In the genomic region with DNA sequence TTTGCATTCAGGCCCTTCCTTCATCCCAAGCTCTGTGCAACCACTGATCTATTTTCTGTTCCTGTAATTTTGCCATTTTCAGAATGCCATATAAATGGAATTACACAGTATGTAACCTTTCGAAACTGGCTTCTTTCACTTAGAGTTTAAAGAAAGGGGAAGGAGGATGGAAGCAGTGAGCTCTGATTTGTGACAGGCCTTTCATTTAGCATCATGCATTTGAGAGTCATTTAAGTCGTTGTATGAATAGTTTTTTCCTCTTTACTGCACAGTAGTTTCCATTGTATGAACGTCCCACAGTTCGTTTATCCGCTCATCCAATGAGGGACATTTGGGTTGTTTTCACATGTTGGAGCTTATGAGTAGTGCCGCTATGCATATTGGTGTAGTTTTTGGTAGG, we compare ENCODE assay signal across 25 cellular contexts.
DNase-seq lines count a peak whose midpoint lies in the region; ATAC-seq and TF ChIP-seq lines count a peak whose summit lies in the region.
"Had no signal": no experiment of that assay in that cellular context is flagged by ENCODE, and none has a peak within 500 bp of the region (broad histone marks: within the 10 kb centered on the region; RNA-seq: fewer than 3 reads in every experiment).

No MANE protein-coding gene starts in this region.

- H3K36me3 ChIP-seq in left ventricle myocardium inferior = no peaks in the 10 kb centered on the region
- no peaks in the 10 kb centered on the region for H3K36me3 ChIP-seq in thyroid gland
- H3K36me3 ChIP-seq: heart left ventricle, right lobe of liver, transverse colon had no signal

- no peaks in the 10 kb centered on the region for H3K27me3 Mint-ChIP-seq in stimulated activated naive CD8-positive, alpha-beta T cell treated with anti-CD3 and anti-CD28 coated beads, Interleukin-15, amount 100 ng/mL, for 72 hours
- H3K27me3 Mint-ChIP-seq in activated T-helper 17 cell treated with anti-CD3 and anti-CD28 coated beads, Interleukin-2, amount 50 U/mL, for 72 hours = no peaks in the 10 kb centered on the region

- no peak for DNase-seq in stimulated activated naive CD8-positive, alpha-beta T cell treated with anti-CD3 and anti-CD28 coated beads, Interleukin-15, Interleukin-2, amounts not matched to agents 100 U/mL and 50 U/mL, for 24 hours
- DNase-seq in stimulated activated naive CD8-positive, alpha-beta T cell treated with anti-CD3 and anti-CD28 coated beads, Interleukin-15, amount 100 ng/mL, for 72 hours = no peak
- DNase-seq in NK-92 (lab: John Stamatoyannopoulos, UW; ENCODE audit: unreplicated experiment) = no peak
- DNase-seq in left ventricle myocardium inferior = no peak
- DNase-seq in thyroid gland = no peak
- DNase-seq: activated effector memory CD4-positive, alpha-beta T cell treated with Interleukin-2 at 50 U/mL for 16 hours; aorta; caudate nucleus; CD8-positive, alpha-beta T cell; dermis blood vessel endothelial cell; heart left ventricle; left colon; NCI-H187 treated with DMSO at 0.1 percent for 48 hours; NCI-H446 treated with DMSO at 0.1 percent for 48 hours; NK-92 treated with Interleukin-12 subunit alpha and Interleukin-12 subunit beta, amount 100 ng/mL, for 24 hours; right lobe of liver; RPMI8226; SK-N-SH; transverse colon had no signal

- H3K4me3 Mint-ChIP-seq in stimulated activated naive CD8-positive, alpha-beta T cell treated with anti-CD3 and anti-CD28 coated beads, Interleukin-15, amount 100 ng/mL, for 72 hours = no peak overlapping the region
- H3K4me3 Mint-ChIP-seq in activated T-helper 17 cell treated with anti-CD3 and anti-CD28 coated beads, Interleukin-2, amount 50 U/mL, for 72 hours = peak overlapping the region; percentile 33
- H3K4me3 Mint-ChIP-seq: CD8-positive, alpha-beta T cell; GM23338; nephron; T-helper 2 cell treated with Interferon-gamma antibody and Interleukin-4, amounts not matched to agents 5 μg/mL and 100 μg/mL, for 36 hours had no signal

- H3K4me1 Mint-ChIP-seq in stimulated activated naive CD8-positive, alpha-beta T cell treated with anti-CD3 and anti-CD28 coated beads, Interleukin-15, amount 100 ng/mL, for 72 hours = peaks cover 31% of the 10 kb centered on the region
- peaks cover 5% of the 10 kb centered on the region for H3K4me1 Mint-ChIP-seq in activated T-helper 17 cell treated with anti-CD3 and anti-CD28 coated beads, Interleukin-2, amount 50 U/mL, for 72 hours

- TF ChIP-seq CTCF in left ventricle myocardium inferior (IDR thresholded peaks at IDR 0.05; ENCODE audit: borderline replicate concordance) (no peak), thyroid gland (IDR thresholded peaks at IDR 0.05) (no peak)

- no peaks in the 10 kb centered on the region for H3K27me3 ChIP-seq in left ventricle myocardium inferior (ENCODE audit: low read depth)
- no peaks in the 10 kb centered on the region for H3K27me3 ChIP-seq in thyroid gland
- H3K27me3 ChIP-seq: heart left ventricle, right lobe of liver, transverse colon had no signal

- no peaks in the 10 kb centered on the region for H3K36me3 Mint-ChIP-seq in activated T-helper 17 cell treated with anti-CD3 and anti-CD28 coated beads, Interleukin-2, amount 50 U/mL, for 72 hours (ENCODE audit: low read depth)
- H3K36me3 Mint-ChIP-seq: CD8-positive, alpha-beta T cell had no signal

- H3K27ac Mint-ChIP-seq in stimulated activated naive CD8-positive, alpha-beta T cell treated with anti-CD3 and anti-CD28 coated beads, Interleukin-15, amount 100 ng/mL, for 72 hours = no peak overlapping the region
- peak overlapping the region; percentile 28 for H3K27ac Mint-ChIP-seq in activated T-helper 17 cell treated with anti-CD3 and anti-CD28 coated beads, Interleukin-2, amount 50 U/mL, for 72 hours
- H3K27ac Mint-ChIP-seq: CD8-positive, alpha-beta T cell; GM23338; nephron; T-helper 2 cell treated with Interferon-gamma antibody and Interleukin-4, amounts not matched to agents 5 μg/mL and 100 μg/mL, for 36 hours had no signal

- H3K9me3 Mint-ChIP-seq in stimulated activated naive CD8-positive, alpha-beta T cell treated with anti-CD3 and anti-CD28 coated beads, Interleukin-15, amount 100 ng/mL, for 72 hours = peaks cover 8 to 11% of the 10 kb centered on the region in 2 donors
- peaks cover 8% of the 10 kb centered on the region for H3K9me3 Mint-ChIP-seq in activated T-helper 17 cell treated with anti-CD3 and anti-CD28 coated beads, Interleukin-2, amount 50 U/mL, for 72 hours
- H3K9me3 Mint-ChIP-seq: CD8-positive, alpha-beta T cell; GM23338; nephron; T-helper 2 cell treated with Interferon-gamma antibody and Interleukin-4, amounts not matched to agents 5 μg/mL and 100 μg/mL, for 36 hours had no signal

- H3K4me1 ChIP-seq in left ventricle myocardium inferior (peaks cover 33% of the 10 kb centered on the region), thyroid gland (peaks cover 15 to 32% of the 10 kb centered on the region in 2 donors)
- H3K4me1 ChIP-seq: right lobe of liver had no signal

- H3K4me3 ChIP-seq in left ventricle myocardium inferior = no peak overlapping the region
- H3K4me3 ChIP-seq in thyroid gland (replicated peaks in 1 of 3) = no peak overlapping the region
- H3K4me3 ChIP-seq: GM23338, right lobe of liver, transverse colon had no signal

- 84 to 86% methylated on average over 6 of the region's 6 CpGs for WGBS in thyroid gland, 2 donors

- TF ChIP-seq POLR2A in thyroid gland (IDR thresholded peaks at IDR 0.05) = no peak

- peak; percentile 14 for ATAC-seq in stimulated activated naive CD8-positive, alpha-beta T cell treated with anti-CD3 and anti-CD28 coated beads, Interleukin-15, Interleukin-2, amounts not matched to agents 100 U/mL and 50 U/mL, for 24 hours
- ATAC-seq in stimulated activated naive CD8-positive, alpha-beta T cell treated with anti-CD3 and anti-CD28 coated beads, Interleukin-15, amount 100 ng/mL, for 72 hours = no peak
- peak; percentile 42 for ATAC-seq in HG02852 (IDR thresholded peaks at IDR 0.05; ENCODE audit: unreplicated experiment)
- ATAC-seq in activated T-helper 17 cell treated with anti-CD3 and anti-CD28 coated beads, Interleukin-2, amount 50 U/mL, for 72 hours (replicated peaks) = peak; percentile 89
- ATAC-seq in GM19328 (IDR thresholded peaks at IDR 0.05; ENCODE audit: unreplicated experiment) = no peak
- ATAC-seq: CD8-positive, alpha-beta T cell; GM23338; heart left ventricle; left colon; right lobe of liver had no signal

- intact Hi-C loops in left ventricle myocardium inferior (cut with micrococcal nuclease) (no loop called here), thyroid gland (cut with DNase I) (no loop called here)

- no peak overlapping the region for H3K27ac ChIP-seq in left ventricle myocardium inferior (replicated peaks)
- no peak overlapping the region for H3K27ac ChIP-seq in thyroid gland
- H3K27ac ChIP-seq: right lobe of liver, transverse colon had no signal

- no peaks in the 10 kb centered on the region for H3K9me3 ChIP-seq in left ventricle myocardium inferior (replicated peaks)
- H3K9me3 ChIP-seq in thyroid gland = no peaks in the 10 kb centered on the region
- H3K9me3 ChIP-seq: heart left ventricle, right lobe of liver, SK-N-SH, transverse colon had no signal

Comparison
In these comparisons a context has a peak if more than half of its experiments do, and no peak if none do; other contexts are left out.
1. ATAC-seq: peak in stimulated activated naive CD8-positive, alpha-beta T cell treated with anti-CD3 and anti-CD28 coated beads, Interleukin-15, Interleukin-2, amounts not matched to agents 100 U/mL and 50 U/mL, for 24 hours (single experiment), HG02852 (single experiment) and activated T-helper 17 cell treated with anti-CD3 and anti-CD28 coated beads, Interleukin-2, amount 50 U/mL, for 72 hours (single experiment); none in stimulated activated naive CD8-positive, alpha-beta T cell treated with anti-CD3 and anti-CD28 coated beads, Interleukin-15, amount 100 ng/mL, for 72 hours (single experiment) and GM19328 (single experiment).